ENCODE assay signal across 24 cellular contexts in genomic region chr3:38021196-38021595, GRCh38. TPM values are rescaled to one million over a fixed set of nuclear protein-coding genes. Genes with fewer than 3 reads are reported as not detected.
"Had no signal": no experiment of that assay in that cellular context is flagged by ENCODE, and none has a peak within 500 bp of the region (broad histone marks: within the 10 kb centered on the region; RNA-seq: fewer than 3 reads in every experiment).

No MANE protein-coding gene starts in this region.

- H3K27me3 Mint-ChIP-seq: activated CD4-positive, alpha-beta T cell treated with anti-CD3 and anti-CD28 coated beads, Interleukin-2, amount 10 ng/mL, durations not matched to agents 7 days and 5 days; stimulated activated naive B cell treated with anti-CD40 and anti-IgM and Interleukin-4, amounts not matched to agents 10 μg/mL and 1 μg/mL and 100 μg/mL, for 72 hours had no signal

- H3K9me3 Mint-ChIP-seq: stimulated activated naive B cell treated with anti-CD40 and anti-IgM and Interleukin-4, amounts not matched to agents 10 μg/mL and 1 μg/mL and 100 μg/mL, for 72 hours had no signal

- H3K27ac Mint-ChIP-seq: stimulated activated naive B cell treated with anti-CD40 and anti-IgM and Interleukin-4, amounts not matched to agents 10 μg/mL and 1 μg/mL and 100 μg/mL, for 72 hours had no signal

- H3K4me3 ChIP-seq: cardiac muscle cell, hepatocyte, lung, pancreas, sigmoid colon, thoracic aorta, upper lobe of right lung had no signal

- H3K27me3 ChIP-seq: cardiac muscle cell, hepatocyte, neutrophil, pancreas, sigmoid colon, upper lobe of right lung had no signal

- H3K4me3 Mint-ChIP-seq: activated CD4-positive, alpha-beta T cell treated with anti-CD3 and anti-CD28 coated beads, Interleukin-2, amount 10 ng/mL, durations not matched to agents 7 days and 5 days; stimulated activated naive B cell treated with anti-CD40 and anti-IgM and Interleukin-4, amounts not matched to agents 10 μg/mL and 1 μg/mL and 100 μg/mL, for 72 hours had no signal

- DNase-seq: activated CD4-positive, alpha-beta T cell treated with anti-CD3 and anti-CD28 coated beads, Interleukin-2, amount 10 ng/mL, durations not matched to agents 7 days and 5 days; activated CD8-positive, alpha-beta memory T cell treated with anti-CD3 and anti-CD28 coated beads for 24 hours; activated CD8-positive, alpha-beta memory T cell treated with anti-CD3 and anti-CD28 coated beads, Interleukin-2, amount 50 U/mL, for 48 hours; activated gamma-delta T cell; activated T-cell treated with anti-CD3 and anti-CD28 coated beads, Interleukin-2, amount 50 U/mL, for 48 hours; amniotic stem cell; foreskin fibroblast; midbrain; sigmoid colon; stimulated activated CD4-positive, alpha-beta T cell treated with anti-CD3 and anti-CD28 coated beads, Interleukin-4, amount 100 ng/mL, for 4 hours; stimulated activated naive B cell treated with anti-CD40 and anti-IgM and Interleukin-4, amounts not matched to agents 10 μg/mL and 1 μg/mL and 100 μg/mL, for 72 hours; T-helper 1 cell; T1000 had no signal

- ATAC-seq: activated naive CD4-positive, alpha-beta T cell treated with anti-CD3 and anti-CD28 coated beads, Interleukin-2, amount 50 U/mL, for 72 hours; left colon; pancreas; stimulated activated naive B cell treated with anti-CD40 and anti-IgM and Interleukin-4, amounts not matched to agents 10 μg/mL and 1 μg/mL and 100 μg/mL, for 72 hours; upper lobe of right lung had no signal

- H3K9me3 ChIP-seq: neutrophil, pancreas, sigmoid colon, thoracic aorta, upper lobe of right lung had no signal

- H3K27ac ChIP-seq: cardiac muscle cell, epithelial cell of prostate, hepatocyte, neutrophil, pancreas, sigmoid colon, thoracic aorta, upper lobe of right lung had no signal

RNA-seq across cellular contexts. Expression of gene DLEC1, which starts 17.8 kb away (rescaled TPM):
- total RNA-seq: myocyte had no signal
- polyA plus RNA-seq: cardiac muscle cell had no signal
